ENCODE assay signal across 9 cellular contexts in the genomic region with DNA sequence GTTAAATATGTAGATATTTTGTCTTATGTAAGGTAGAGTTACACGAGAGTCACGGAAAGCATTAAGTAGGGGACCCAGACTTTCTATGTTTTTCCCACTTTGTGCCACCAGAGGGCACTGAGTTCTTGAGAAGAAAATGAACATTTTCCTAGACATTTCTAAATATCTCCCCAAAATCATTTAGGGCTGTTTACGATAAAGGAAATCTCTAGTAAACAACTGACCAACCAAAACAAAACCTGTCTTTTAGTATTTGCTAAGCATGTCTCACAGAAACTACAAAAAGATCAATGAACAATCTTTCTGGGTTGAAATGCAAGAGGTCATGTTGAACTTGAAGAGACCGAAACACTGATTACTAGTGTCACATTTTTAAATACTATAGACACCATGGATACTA. TPM values are rescaled to one million over a fixed set of nuclear protein-coding genes. Genes with fewer than 3 reads are reported as not detected.
DNase-seq lines count a peak whose midpoint lies in the region; ATAC-seq and TF ChIP-seq lines count a peak whose summit lies in the region.
"Had no signal": no experiment of that assay in that cellular context is flagged by ENCODE, and none has a peak within 500 bp of the region (broad histone marks: within the 10 kb centered on the region; RNA-seq: fewer than 3 reads in every experiment).

No MANE protein-coding gene starts in this region.

- H3K27me3 ChIP-seq in SJSA1 (replicated peaks), result no peaks in the 10 kb centered on the region
- no peaks in the 10 kb centered on the region for H3K27me3 ChIP-seq in mammary epithelial cell (ENCODE audit: insufficient read depth, low read length)
- H3K27me3 ChIP-seq in lower lobe of right lung (ENCODE audit: low read depth), result no peaks in the 10 kb centered on the region
- no peaks in the 10 kb centered on the region for H3K27me3 ChIP-seq in tibial artery
- H3K27me3 ChIP-seq: BLaER1 had no signal

- H3K36me3 ChIP-seq in SJSA1, result no peaks in the 10 kb centered on the region
- H3K36me3 ChIP-seq in mammary epithelial cell (ENCODE audit: insufficient read depth, low read length), result no peaks in the 10 kb centered on the region
- peaks cover 2% of the 10 kb centered on the region for H3K36me3 ChIP-seq in lower lobe of right lung
- peaks cover 7 to 11% (median 8%) of the 10 kb centered on the region in 3 donors for H3K36me3 ChIP-seq in tibial artery
- H3K36me3 ChIP-seq: BLaER1 had no signal

- intact Hi-C loops in mammary epithelial cell (cut with micrococcal nuclease), result loop anchor here (1.0 to 10.0 kb wide), 2 partner anchors 244 to 745 kb away; no protein-coding TSS in a partner anchor
- intact Hi-C loops in lower lobe of right lung (cut with DNase I), result no loop called here
- intact Hi-C loops in tibial artery (cut with DNase I; ENCODE audit: low total_unique reads), result no loop called here

- in situ Hi-C loops in mammary epithelial cell (cut with MboI; ENCODE audit: low sequenced_read_pairs in 2 of 2), result no loop called here

- H3K27ac ChIP-seq in SJSA1 (no peak overlapping the region), mammary epithelial cell (ENCODE audit: insufficient read depth, low read depth, low read length) (no peak overlapping the region), lower lobe of right lung (no peak overlapping the region), tibial artery (no peak overlapping the region)
- H3K27ac ChIP-seq: BLaER1 had no signal

- ATAC-seq in GM18519 (IDR thresholded peaks at IDR 0.05; ENCODE audit: low FRiP score, unreplicated experiment) (peak; percentile 87), HG03354 (IDR thresholded peaks at IDR 0.05; ENCODE audit: poor library complexity, severe bottlenecking, unreplicated experiment) (peak; percentile 94), lower lobe of right lung (no peak)

- no peaks in the 10 kb centered on the region for H3K79me2 ChIP-seq in mammary epithelial cell (ENCODE audit: insufficient read depth, low read length)

- H3K4me3 ChIP-seq in SJSA1, result no peak overlapping the region
- no peak overlapping the region for H3K4me3 ChIP-seq in mammary epithelial cell (replicated peaks in 1 of 3; ENCODE audit: insufficient read depth in 1 of 3, low read depth in 2 of 3, low read length in 3 of 3)
- H3K4me3 ChIP-seq in lower lobe of right lung, result no peak overlapping the region
- no peak overlapping the region for H3K4me3 ChIP-seq in tibial artery
- H3K4me3 ChIP-seq: BLaER1 had no signal

- no peaks in the 10 kb centered on the region for H3K4me1 ChIP-seq in SJSA1 (replicated peaks)
- no peaks in the 10 kb centered on the region for H3K4me1 ChIP-seq in mammary epithelial cell (ENCODE audit: insufficient read depth, low read length)
- H3K4me1 ChIP-seq in lower lobe of right lung, result no peaks in the 10 kb centered on the region
- no peaks in the 10 kb centered on the region for H3K4me1 ChIP-seq in tibial artery
- H3K4me1 ChIP-seq: BLaER1 had no signal

- H3K4me2 ChIP-seq in mammary epithelial cell (ENCODE audit: insufficient read depth, low read depth, low read length), result no peak overlapping the region
- H3K4me2 ChIP-seq: BLaER1 had no signal

- TF ChIP-seq CTCF in mammary epithelial cell (conservative IDR thresholded peaks at IDR 0.05 in 1 of 2, IDR thresholded peaks at IDR 0.05 in 1 of 2; ENCODE audit: extremely low read depth in 1 of 2, insufficient read depth in 1 of 2, low read depth in 1 of 2, low read length in 2 of 2), result peak; percentile 64 to 76
- TF ChIP-seq CTCF in lower lobe of right lung (IDR thresholded peaks at IDR 0.05), result peak; percentile 67
- peak; percentile 51 to 56 for TF ChIP-seq CTCF in tibial artery (IDR thresholded peaks at IDR 0.05)

- CTCF ChIA-PET in mammary epithelial cell (lab: Charles Lee; ENCODE audit: low non-redundant PET), result no interaction called here

- BruUV-seq in mammary epithelial cell (replicated peaks; lab: Mats Ljungman, UMichigan), result no TSS peak

- peak; percentile 70 for DNase-seq in DMS 273 (lab: John Stamatoyannopoulos, UW; ENCODE audit: unreplicated experiment)
- DNase-seq in DMS 273 treated with DMSO at 0.1 percent for 48 hours (lab: John Stamatoyannopoulos, UW), result no peak
- peak; percentile 28 to 42 for DNase-seq in SJSA1 (ENCODE audit: low read depth in 1 of 2, low spot score in 2 of 2)
- peak; percentile 24 for DNase-seq in mammary epithelial cell
- no peak for DNase-seq in lower lobe of right lung
- peak in 1 of 2 donors; percentile 40 for DNase-seq in tibial artery

- peak overlapping the region; percentile 20 for H2AFZ ChIP-seq in mammary epithelial cell (ENCODE audit: low read depth, low read length)

- no peaks in the 10 kb centered on the region for H3K9me3 ChIP-seq in SJSA1 (replicated peaks)
- no peaks in the 10 kb centered on the region for H3K9me3 ChIP-seq in mammary epithelial cell (replicated peaks; ENCODE audit: insufficient read depth, low read length)
- H3K9me3 ChIP-seq in lower lobe of right lung, result no peaks in the 10 kb centered on the region
- H3K9me3 ChIP-seq in tibial artery, result no peaks in the 10 kb centered on the region
- H3K9me3 ChIP-seq: BLaER1 had no signal

- no peaks in the 10 kb centered on the region for H4K20me1 ChIP-seq in mammary epithelial cell (ENCODE audit: insufficient read depth, low read length)
- H4K20me1 ChIP-seq: BLaER1 had no signal

- H3K9ac ChIP-seq in mammary epithelial cell (ENCODE audit: insufficient read depth, low read length), result no peak overlapping the region
- H3K9ac ChIP-seq: BLaER1 had no signal

- 31% methylated on average over 4 of the region's 4 CpGs for WGBS in mammary epithelial cell (ENCODE audit: low coverage, missing lambda C conversion rate)

- dilution Hi-C loops in mammary epithelial cell (cut with HindIII; ENCODE audit: low sequenced_read_pairs), result no loop called here

RNA-seq across cellular contexts. Expression of gene POU1F1, which starts 16.1 kb away (rescaled TPM):
- total RNA-seq in SJSA1 (2014; rRNA removed; shearing (Covaris generic)), result not detected in 2 replicates
- not detected for total RNA-seq in mammary epithelial cell
- polyA plus RNA-seq in mammary epithelial cell, result not detected
- polyA minus RNA-seq in mammary epithelial cell, result not detected
- total RNA-seq in lower lobe of right lung, result not detected

RNA-seq across cellular contexts. Expression of gene CHMP2B, which starts 33.2 kb away (rescaled TPM):
- total RNA-seq in SJSA1 (2014; rRNA removed; shearing (Covaris generic)), result 17.6 and 32.9 TPM in 2 replicates
- total RNA-seq in mammary epithelial cell (10 to 100 TPM; 40.3 to 52.9 TPM), lower lobe of right lung (41.4 TPM)
- 31.0 TPM for polyA plus RNA-seq in mammary epithelial cell
- 19.7 TPM for polyA minus RNA-seq in mammary epithelial cell

Comparison
In these comparisons a context has a peak if more than half of its experiments do, and no peak if none do; other contexts are left out.
1. DNase-seq: peak in DMS 273 (single experiment), SJSA1 (2 of 2) and mammary epithelial cell (single experiment); none in DMS 273 treated with DMSO at 0.1 percent for 48 hours (single experiment) and lower lobe of right lung (single experiment).
2. ATAC-seq: peak in GM18519 (single experiment) and HG03354 (single experiment); none in lower lobe of right lung (0 of 2).
3. Peak in every context shown above with its lines, with median percentiles within 50 percentile points of each other: CTCF ChIP-seq.